Comparison of ENCODE assay signal across 8 cellular contexts in genomic region chr6:134063966-134064445, GRCh38. TPM values are rescaled to one million over a fixed set of nuclear protein-coding genes. Genes with fewer than 3 reads are reported as not detected.
DNase-seq lines count a peak whose midpoint lies in the region; ATAC-seq and TF ChIP-seq lines count a peak whose summit lies in the region.

No MANE protein-coding gene starts in this region.

- H3K27ac ChIP-seq in RWPE2 (ENCODE audit: poor library complexity, severe bottlenecking) (no peak overlapping the region), gastroesophageal sphincter (peak overlapping the region in 3 of 4 donors; percentile 65 to 77 (median 75)), trophoblast cell (ENCODE audit: low read depth, low read length) (no peak overlapping the region)

- no peaks in the 10 kb centered on the region for H3K79me2 ChIP-seq in trophoblast cell (ENCODE audit: control insufficient read depth, insufficient read depth, low read length, poor library complexity)

- 26 to 37% methylated on average over 6 to 7 of the region's 7 CpGs for WGBS in gastroesophageal sphincter (ENCODE audit: low coverage in 1 of 2), 2 donors
- WGBS in trophoblast cell (ENCODE audit: extremely low coverage, insufficient coverage, insufficient read length) = no CpG with 5 or more reads among the region's 7 CpGs

- no peak overlapping the region for H3K18ac ChIP-seq in trophoblast cell (ENCODE audit: low read length)

- no peak overlapping the region for H2BK120ac ChIP-seq in trophoblast cell (ENCODE audit: insufficient read depth, low read length, poor library complexity)

- ATAC-seq in RWPE2 (ENCODE audit: low read depth) = peak; percentile 58
- ATAC-seq in gastroesophageal sphincter = peak; percentile 91
- ATAC-seq in HG02840 (IDR thresholded peaks at IDR 0.05; ENCODE audit: low FRiP score, unreplicated experiment) = no peak

- TF ChIP-seq CTCF in GM06990 (IDR thresholded peaks at IDR 0.05; ENCODE audit: insufficient read depth, low read length, poor library complexity, severe bottlenecking) (peak; percentile 93), RWPE2 (IDR thresholded peaks at IDR 0.05; ENCODE audit: poor library complexity, severe bottlenecking) (peak; percentile 90), gastroesophageal sphincter (IDR thresholded peaks at IDR 0.05) (peak; percentile 62 to 94 (median 88))

- H3K4me1 ChIP-seq in RWPE2 (ENCODE audit: insufficient read depth, poor library complexity, severe bottlenecking) (peaks cover 16% of the 10 kb centered on the region), gastroesophageal sphincter (peaks cover 0 to 43% (median 9%) of the 10 kb centered on the region in 3 donors), trophoblast cell (ENCODE audit: control insufficient read depth in 1 of 2, insufficient read depth in 2 of 2, low read length in 2 of 2) (peaks cover 14 to 15% of the 10 kb centered on the region in 2 experiments)

- H3K79me1 ChIP-seq in trophoblast cell (ENCODE audit: low read length) = peaks cover 21% of the 10 kb centered on the region

- no peak for TF ChIP-seq EP300 in gastroesophageal sphincter (IDR thresholded peaks at IDR 0.05)

- no peak overlapping the region for H3K14ac ChIP-seq in trophoblast cell (ENCODE audit: low read length)

- H4K12ac ChIP-seq in trophoblast cell (ENCODE audit: low read depth, low read length) = no peak overlapping the region

- H3K23ac ChIP-seq in trophoblast cell (ENCODE audit: low read length) = no peak overlapping the region

- H2AFZ ChIP-seq in trophoblast cell (ENCODE audit: insufficient read depth, low read length, poor library complexity) = peak overlapping the region; percentile 8

- H3K9me3 ChIP-seq in RWPE2 (ENCODE audit: severe bottlenecking) = no peaks in the 10 kb centered on the region
- no peaks in the 10 kb centered on the region for H3K9me3 ChIP-seq in gastroesophageal sphincter
- no peaks in the 10 kb centered on the region for H3K9me3 ChIP-seq in trophoblast cell (ENCODE audit: insufficient read depth, low read depth, low read length)

- H2BK12ac ChIP-seq in trophoblast cell (ENCODE audit: low read length) = no peak overlapping the region

- TF ChIP-seq POLR2A in gastroesophageal sphincter (IDR thresholded peaks at IDR 0.05) = no peak

- H3K27me3 ChIP-seq in GM06990 (replicated peaks; ENCODE audit: control insufficient read depth, insufficient read depth, low read length) (no peaks in the 10 kb centered on the region), RWPE2 (ENCODE audit: insufficient read depth, poor library complexity, severe bottlenecking) (no peaks in the 10 kb centered on the region), gastroesophageal sphincter (no peaks in the 10 kb centered on the region), trophoblast cell (ENCODE audit: insufficient read depth, low read length) (no peaks in the 10 kb centered on the region)

- no peak overlapping the region for H3K9ac ChIP-seq in trophoblast cell (ENCODE audit: low read length)

- no peak overlapping the region for H2BK5ac ChIP-seq in trophoblast cell (ENCODE audit: low read depth, low read length, poor library complexity)

- no peak overlapping the region for H3K4me2 ChIP-seq in trophoblast cell (ENCODE audit: low read length)

- H3K4me3 ChIP-seq in GM06990 (replicated peaks; ENCODE audit: low read depth, low read length) (no peak overlapping the region), RWPE2 (ENCODE audit: severe bottlenecking) (no peak overlapping the region), gastroesophageal sphincter (no peak overlapping the region), trophoblast cell (ENCODE audit: low read depth, low read length) (no peak overlapping the region)

- no peak overlapping the region for H2AK5ac ChIP-seq in trophoblast cell (ENCODE audit: low read length)

- DNase-seq in GM06990 (ENCODE audit: extremely low read depth, insufficient read length) (peak; percentile 11), H4 (ENCODE audit: low spot score) (peak; percentile 64), M059J (ENCODE audit: low read depth) (peak; percentile 82), RWPE2 (ENCODE audit: low spot score) (no peak), trophoblast cell (peak; percentile 44 to 68)
- DNase-seq in activated effector memory CD4-positive, alpha-beta T cell treated with anti-CD3 and anti-CD28 coated beads, Interleukin-2, amount 50 U/mL, for 16 hours = peak; percentile 75

- H3K36me3 ChIP-seq in GM06990 (ENCODE audit: control insufficient read depth, insufficient read depth, low read length) = no peaks in the 10 kb centered on the region
- H3K36me3 ChIP-seq in RWPE2 (ENCODE audit: low read depth) = no peaks in the 10 kb centered on the region
- H3K36me3 ChIP-seq in gastroesophageal sphincter = no peaks in the 10 kb centered on the region
- H3K36me3 ChIP-seq in trophoblast cell (ENCODE audit: control insufficient read depth in 1 of 2, insufficient read depth in 2 of 2, low read length in 2 of 2) = no peaks in the 10 kb centered on the region

- no peak overlapping the region for H3K4ac ChIP-seq in trophoblast cell (ENCODE audit: low read depth, low read length)

- no peak overlapping the region for H4K91ac ChIP-seq in trophoblast cell (ENCODE audit: low read depth, low read length)

- H4K8ac ChIP-seq in trophoblast cell (ENCODE audit: low read depth, low read length) = no peak overlapping the region

RNA-seq across cellular contexts. Expression of gene SLC2A12, which starts 11.6 kb away (rescaled TPM):
- 4.7 and 4.9 TPM in 2 replicates for total RNA-seq in H4 (2014; rRNA removed; shearing (Covaris generic))
- total RNA-seq in M059J (2014; rRNA removed; shearing (Covaris generic)) = 12.9 and 18.1 TPM in 2 replicates
- total RNA-seq in gastroesophageal sphincter = 10 to 100 TPM; 22.8 to 70.5 (median 42.0) TPM
- polyA plus RNA-seq in trophoblast cell (2013) = 17.4 and 17.5 TPM in 2 replicates

Comparison
In these comparisons a context has a peak if more than half of its experiments do, and no peak if none do; other contexts are left out.
1. H3K27ac ChIP-seq: peak in gastroesophageal sphincter (3 of 4); none in RWPE2 (single experiment) and trophoblast cell (single experiment).
2. Peak in every context shown above with its lines, with median percentiles within 50 percentile points of each other: CTCF ChIP-seq.